16 cellular contexts compared by ENCODE assay signal in genomic region chr3:126961791-126962461, GRCh38. TPM values are rescaled to one million over a fixed set of nuclear protein-coding genes. Genes with fewer than 3 reads are reported as not detected.
DNase-seq lines count a peak whose midpoint lies in the region; ATAC-seq and TF ChIP-seq lines count a peak whose summit lies in the region.
"Had no signal": no experiment of that assay in that cellular context is flagged by ENCODE, and none has a peak within 500 bp of the region (broad histone marks: within the 10 kb centered on the region; RNA-seq: fewer than 3 reads in every experiment).

No MANE protein-coding gene starts in this region.

- no peak overlapping the region for H2AFZ ChIP-seq in OCI-LY3 (ENCODE audit: low read depth, low read length)

- H3K79me2 ChIP-seq in OCI-LY3 (ENCODE audit: low read length), result no peaks in the 10 kb centered on the region

- H3K27ac Mint-ChIP-seq in CD8-positive, alpha-beta T cell, result no peak overlapping the region
- H3K27ac Mint-ChIP-seq: activated CD4-positive, alpha-beta T cell treated with anti-CD3 and anti-CD28 coated beads for 36 hours had no signal

- H3K4me1 ChIP-seq in OCI-LY3 (ENCODE audit: low read length), result peaks cover 40% of the 10 kb centered on the region
- H3K4me1 ChIP-seq in esophagus (ENCODE audit: control insufficient read depth in 2 of 2, insufficient read depth in 2 of 2, low read length in 1 of 2), result peaks cover 0 to 35% of the 10 kb centered on the region in 2 donors
- no peaks in the 10 kb centered on the region for H3K4me1 ChIP-seq in CD8-positive, alpha-beta T cell (ENCODE audit: insufficient read depth, low read length)

- POLR2A ChIA-PET in CD8-positive, alpha-beta T cell (lab: Charles Lee), result no interaction called here

- H3K9ac ChIP-seq in OCI-LY3 (ENCODE audit: low read length), result no peak overlapping the region

- peaks cover 16% of the 10 kb centered on the region for H3K36me3 Mint-ChIP-seq in CD8-positive, alpha-beta T cell
- H3K36me3 Mint-ChIP-seq: CD14-positive monocyte had no signal

- WGBS in esophagus, 2 donors, result 43 to 69% methylated on average over 11 of the region's 11 CpGs

- ATAC-seq in left lobe of liver (peak; percentile 45), GM21515 (IDR thresholded peaks at IDR 0.05; ENCODE audit: unreplicated experiment) (no peak)
- ATAC-seq in CD8-positive, alpha-beta T cell, result no peak
- ATAC-seq: activated CD4-positive, alpha-beta T cell treated with anti-CD3 and anti-CD28 coated beads for 36 hours; activated T-cell treated with anti-CD3 and anti-CD28 coated beads, Interleukin-2, amount 50 U/mL, for 4 hours had no signal

- H3K27ac ChIP-seq in OCI-LY3 (ENCODE audit: low read length), result no peak overlapping the region
- peak overlapping the region; percentile 66 to 84 for H3K27ac ChIP-seq in esophagus (ENCODE audit: low read depth in 2 of 2, low read length in 1 of 2)
- H3K27ac ChIP-seq in skin epidermis, result peak overlapping the region in 19 of 21 experiments; percentile 13 to 84 (median 73)
- no peak overlapping the region for H3K27ac ChIP-seq in CD8-positive, alpha-beta T cell (ENCODE audit: low read depth, low read length)
- H3K27ac ChIP-seq: neutrophil had no signal

- intact Hi-C loops in CD8-positive, alpha-beta T cell (cut with DNase I, micrococcal nuclease), result no loop called here

- no peaks in the 10 kb centered on the region for H3K9me3 ChIP-seq in OCI-LY3 (ENCODE audit: insufficient read depth, low read length)
- no peaks in the 10 kb centered on the region for H3K9me3 ChIP-seq in esophagus (ENCODE audit: control insufficient read depth in 2 of 2, insufficient read depth in 1 of 2, low read depth in 1 of 2, low read length in 1 of 2)
- H3K9me3 ChIP-seq in CD8-positive, alpha-beta T cell (ENCODE audit: low read length), result no peaks in the 10 kb centered on the region
- H3K9me3 ChIP-seq: neutrophil had no signal

- H3K36me3 ChIP-seq in OCI-LY3 (replicated peaks; ENCODE audit: low read depth, low read length) (no peaks in the 10 kb centered on the region), esophagus (ENCODE audit: control insufficient read depth in 2 of 2, insufficient read depth in 2 of 2, low read length in 1 of 2) (no peaks in the 10 kb centered on the region)
- H3K36me3 ChIP-seq in CD8-positive, alpha-beta T cell (ENCODE audit: insufficient read depth, low read length), result no peaks in the 10 kb centered on the region
- H3K36me3 ChIP-seq: neutrophil had no signal

- H3K4me3 ChIP-seq in OCI-LY3 (ENCODE audit: low read length) (no peak overlapping the region), esophagus (ENCODE audit: low read depth in 1 of 2, low read length in 2 of 2) (no peak overlapping the region), skin epidermis (no peak overlapping the region)
- H3K4me3 ChIP-seq in CD8-positive, alpha-beta T cell (ENCODE audit: low read depth, low read length), result no peak overlapping the region
- H3K4me3 ChIP-seq: GM12878 had no signal

- H3K4me2 ChIP-seq in OCI-LY3 (ENCODE audit: low read length), result peak overlapping the region; percentile 35

- H3K9me3 Mint-ChIP-seq in CD8-positive, alpha-beta T cell, result no peaks in the 10 kb centered on the region
- H3K9me3 Mint-ChIP-seq: activated T-cell treated with anti-CD3 and anti-CD28 coated beads, Interleukin-2, amount 50 U/mL, for 4 hours; CD14-positive monocyte had no signal

- CTCF ChIA-PET in CD8-positive, alpha-beta T cell (lab: Charles Lee), result no interaction called here

- H3K27me3 ChIP-seq in OCI-LY3 (ENCODE audit: low read depth, low read length), result no peaks in the 10 kb centered on the region
- no peaks in the 10 kb centered on the region for H3K27me3 ChIP-seq in esophagus (ENCODE audit: control insufficient read depth in 1 of 2, insufficient read depth in 2 of 2, low read length in 2 of 2)
- no peaks in the 10 kb centered on the region for H3K27me3 ChIP-seq in CD8-positive, alpha-beta T cell (ENCODE audit: insufficient read depth, low read length)
- H3K27me3 ChIP-seq: neutrophil had no signal

- no peak for DNase-seq in left lobe of liver (ENCODE audit: low spot score)
- no peak for DNase-seq in GM20000 (ENCODE audit: low spot score)
- no peak for DNase-seq in CD8-positive, alpha-beta T cell
- DNase-seq in stimulated activated CD4-positive, alpha-beta T cell treated with anti-CD3 and anti-CD28 coated beads, Interleukin-4, amount 100 ng/mL, for 1 hour, result no peak
- DNase-seq: activated CD4-positive, alpha-beta T cell treated with anti-CD3 and anti-CD28 coated beads for 36 hours; activated T-cell treated with anti-CD3 and anti-CD28 coated beads, Interleukin-2, amount 50 U/mL, for 4 hours; NCI-H187; NCI-H774; SHP77 treated with DMSO at 0.1 percent for 48 hours had no signal

- no peak for TF ChIP-seq CTCF in OCI-LY3 (IDR thresholded peaks at IDR 0.05; ENCODE audit: low read depth, low read length)
- no peak for TF ChIP-seq CTCF in GM20000 (IDR thresholded peaks at IDR 0.05; ENCODE audit: extremely low read depth, missing control alignments)
- no peak for TF ChIP-seq CTCF in CD8-positive, alpha-beta T cell (IDR thresholded peaks at IDR 0.05)

- H4K20me1 ChIP-seq in OCI-LY3 (ENCODE audit: insufficient read depth, low read length), result no peaks in the 10 kb centered on the region

- H3K4me3 Mint-ChIP-seq in CD8-positive, alpha-beta T cell, result no peak overlapping the region
- H3K4me3 Mint-ChIP-seq: activated CD4-positive, alpha-beta T cell treated with anti-CD3 and anti-CD28 coated beads for 36 hours; activated T-cell treated with anti-CD3 and anti-CD28 coated beads, Interleukin-2, amount 50 U/mL, for 4 hours; CD14-positive monocyte had no signal

- H3K27me3 Mint-ChIP-seq in CD8-positive, alpha-beta T cell (ENCODE audit: low read depth), result no peaks in the 10 kb centered on the region
- H3K27me3 Mint-ChIP-seq: activated CD4-positive, alpha-beta T cell treated with anti-CD3 and anti-CD28 coated beads for 36 hours had no signal

- H3K4me1 Mint-ChIP-seq in CD8-positive, alpha-beta T cell (ENCODE audit: low read depth), result no peaks in the 10 kb centered on the region
- H3K4me1 Mint-ChIP-seq: activated CD4-positive, alpha-beta T cell treated with anti-CD3 and anti-CD28 coated beads for 36 hours; CD14-positive monocyte had no signal

RNA-seq across cellular contexts. Expression of gene PLXNA1, which starts 21.0 kb away (rescaled TPM):
- polyA plus RNA-seq in esophagus, result 10 to 100 TPM in 1 of 2 donors, 1 to 10 TPM in 1; 7.9 to 13.6 TPM
- total RNA-seq in left lobe of liver, result 3.4 TPM
- total RNA-seq in CD8-positive, alpha-beta T cell, result 1 to 10 TPM; 7.3 to 8.4 TPM
- polyA plus RNA-seq: CD14-positive monocyte had no signal

Comparison
In these comparisons a context has a peak if more than half of its experiments do, and no peak if none do; other contexts are left out.
1. H3K27ac ChIP-seq: peak in esophagus (2 of 2) and skin epidermis (19 of 21); none in OCI-LY3 (single experiment) and CD8-positive, alpha-beta T cell (single experiment).